Comparison of ENCODE assay signal across 7 cellular contexts in genomic region chr2:95654897-95655296, GRCh38.
DNase-seq lines count a peak whose midpoint lies in the region; ATAC-seq and TF ChIP-seq lines count a peak whose summit lies in the region.
"Not testable (repeated sequence)": the region's sequence is repeated elsewhere in the genome, so short reads cannot be mapped to it uniquely, and the experiment has no call there.

No MANE protein-coding gene starts in this region.

- TF ChIP-seq POLR2A in HCT116 (IDR thresholded peaks at IDR 0.05; ENCODE audit: borderline replicate concordance, extremely low read depth, insufficient read depth, insufficient read length): not testable (repeated sequence)

- not testable (repeated sequence) for H2AFZ ChIP-seq in HCT116 (ENCODE audit: low read depth, low read length, poor library complexity, severe bottlenecking)

- WGBS in right cardiac atrium: no CpG with 5 or more reads among the region's 3 CpGs

- not testable (repeated sequence) for TF ChIP-seq CTCF in HCT116 (IDR thresholded peaks at IDR 0.05 in 2 of 3, conservative IDR thresholded peaks at IDR 0.05 in 1 of 3; ENCODE audit: borderline replicate concordance in 1 of 3, insufficient read depth in 1 of 3, low read depth in 2 of 3, low read length in 2 of 3); Panc1 (IDR thresholded peaks at IDR 0.05); lower lobe of right lung (IDR thresholded peaks at IDR 0.05)

- not testable (repeated sequence) for H3K27ac ChIP-seq in HCT116 (ENCODE audit: low read depth, low read length); Panc1 (ENCODE audit: low read length); right cardiac atrium (ENCODE audit: low read length); lower lobe of right lung

- POLR2A ChIA-PET in HCT116 (lab: Charles Lee); Panc1 (lab: Charles Lee): not testable (repeated sequence)

- H3K4me1 ChIP-seq in HCT116 (ENCODE audit: control insufficient read depth in 1 of 2, insufficient read depth in 2 of 2, low read length in 2 of 2); Panc1 (ENCODE audit: control insufficient read depth, insufficient read depth, low read length); right cardiac atrium (ENCODE audit: control insufficient read depth, insufficient read depth, low read length); lower lobe of right lung: not testable (repeated sequence)

- RAD21 ChIA-PET in HCT116 (lab: Charles Lee; ENCODE audit: low non-redundant PET in 1 of 2, low total read pairs in 2 of 2, uncharacterized antibody in 2 of 2, unreplicated experiment in 2 of 2): not testable (repeated sequence)

- H3K4me2 ChIP-seq in HCT116 (ENCODE audit: low read length): not testable (repeated sequence)

- intact Hi-C loops in HCT116 (cut with micrococcal nuclease); Panc1 (cut with micrococcal nuclease; ENCODE audit: unreplicated experiment); Right ventricle myocardium inferior (cut with DNase I); Right ventricle myocardium superior (cut with DNase I); left ventricle myocardium superior (cut with micrococcal nuclease); right cardiac atrium (cut with DNase I); lower lobe of right lung (cut with DNase I): not testable (repeated sequence)

- H3K9ac ChIP-seq in HCT116 (ENCODE audit: low read length): not testable (repeated sequence)

- 0 out of 2 replicates have a peak, but pooled peaks have one; percentile 14 for ATAC-seq in HCT116
- 0 out of 2 replicates have a peak, but pooled peaks have one; percentile 12 for ATAC-seq in Panc1
- ATAC-seq in Right ventricle myocardium inferior: peak; percentile 35
- ATAC-seq in Right ventricle myocardium superior (ENCODE audit: poor library complexity): peak; percentile 23
- peak; percentile 33 for ATAC-seq in left ventricle myocardium superior
- peak; percentile 57 to 73 for ATAC-seq in right cardiac atrium
- peak; percentile 15 to 29 for ATAC-seq in lower lobe of right lung

- H4K20me1 ChIP-seq in HCT116 (ENCODE audit: insufficient read depth): not testable (repeated sequence)

- not testable (repeated sequence) for BruUV-seq in HCT116 (replicated peaks; lab: Mats Ljungman, UMichigan); Panc1 (replicated peaks; lab: Mats Ljungman, UMichigan)

- CTCF ChIA-PET in HCT116 (lab: Charles Lee); Panc1 (lab: Charles Lee): not testable (repeated sequence)

- in situ Hi-C loops in Panc1 (cut with HindIII; ENCODE audit: low pct_unique_long_range_greater_than_20kb, low sequenced_read_pairs): not testable (repeated sequence)

- H3K9me3 ChIP-seq in HCT116 (ENCODE audit: control insufficient read depth in 1 of 2, insufficient read depth in 1 of 2, low read depth in 1 of 2, low read length in 2 of 2); Panc1 (ENCODE audit: control insufficient read depth, insufficient read depth, low read depth, low read length); right cardiac atrium (ENCODE audit: control insufficient read depth, low read length); lower lobe of right lung: not testable (repeated sequence)

- H3K79me2 ChIP-seq in HCT116 (ENCODE audit: insufficient read depth, low read length): not testable (repeated sequence)

- DNase-seq in HCT116 (ENCODE audit: low read depth, low spot score); Panc1 (ENCODE audit: low read depth, low spot score); Right ventricle myocardium inferior (ENCODE audit: missing footprints); Right ventricle myocardium superior; left ventricle myocardium superior; right cardiac atrium; lower lobe of right lung: not testable (repeated sequence)

- not testable (repeated sequence) for H3K36me3 ChIP-seq in HCT116 (ENCODE audit: control insufficient read depth in 1 of 2, insufficient read depth in 2 of 2, low read length in 2 of 2); Panc1 (ENCODE audit: control insufficient read depth, insufficient read depth, low read length); lower lobe of right lung

- not testable (repeated sequence) for TF ChIP-seq RAD21 in HCT116 (IDR thresholded peaks at IDR 0.05; ENCODE audit: low read depth)

- not testable (repeated sequence) for H3K27me3 ChIP-seq in HCT116 (ENCODE audit: insufficient read depth, low read length); Panc1 (ENCODE audit: control insufficient read depth, insufficient read depth, low read length); right cardiac atrium (ENCODE audit: control insufficient read depth, insufficient read depth); lower lobe of right lung (ENCODE audit: low read depth)

- not testable (repeated sequence) for H3K9me2 ChIP-seq in HCT116 (ENCODE audit: insufficient read depth)

- not testable (repeated sequence) for H3K4me3 ChIP-seq in HCT116 (replicated peaks in 1 of 2; ENCODE audit: low read depth in 1 of 2, low read length in 2 of 2); Panc1 (ENCODE audit: low read depth in 2 of 2, low read length in 2 of 2); right cardiac atrium (ENCODE audit: low read length); lower lobe of right lung

Comparison
In these comparisons a context has a peak if more than half of its experiments do, and no peak if none do; other contexts are left out.
1. ATAC-seq: peak in every context shown above with its lines; median percentile 65 in right cardiac atrium; 35 in Right ventricle myocardium inferior; 33 in left ventricle myocardium superior; 23 in Right ventricle myocardium superior; 22 in lower lobe of right lung; 14 in HCT116; 12 in Panc1.